ENCODE assay signal across 8 cellular contexts in genomic region chr19:12946092-12946845, GRCh38. TPM values are rescaled to one million over a fixed set of nuclear protein-coding genes. Genes with fewer than 3 reads are reported as not detected.
DNase-seq lines count a peak whose midpoint lies in the region; ATAC-seq lines count a peak whose summit lies in the region.

No MANE protein-coding gene starts in this region.

- H3K9me3 ChIP-seq in ectodermal cell (ENCODE audit: control insufficient read depth, low read length): no peaks in the 10 kb centered on the region

- no peaks in the 10 kb centered on the region for H3K4me1 ChIP-seq in ectodermal cell (ENCODE audit: control insufficient read depth, insufficient read depth, low read length)

- DNase-seq in NCI-H748 (lab: John Stamatoyannopoulos, UW; ENCODE audit: unreplicated experiment): peak; percentile 62
- DNase-seq in NCI-H748 treated with DMSO at 0.1 percent for 48 hours (lab: John Stamatoyannopoulos, UW): no peak
- DNase-seq in NCI-H128 (lab: John Stamatoyannopoulos, UW; ENCODE audit: unreplicated experiment): peak; percentile 18
- DNase-seq in activated CD4-positive, alpha-beta T cell treated with anti-CD3 and anti-CD28 coated beads for 4 hours: peak; percentile 36 to 53
- peak; percentile 47 for DNase-seq in medulla oblongata (ENCODE audit: extremely low spot score)
- peak; percentile 48 for DNase-seq in stimulated activated naive B cell treated with anti-CD40 and anti-IgM and Interleukin-4, amounts not matched to agents 10 μg/mL and 1 μg/mL and 100 μg/mL, for 72 hours

- no peaks in the 10 kb centered on the region for H3K27me3 Mint-ChIP-seq in stimulated activated naive B cell treated with anti-CD40 and anti-IgM and Interleukin-4, amounts not matched to agents 10 μg/mL and 1 μg/mL and 100 μg/mL, for 72 hours

- H3K27ac Mint-ChIP-seq in stimulated activated naive B cell treated with anti-CD40 and anti-IgM and Interleukin-4, amounts not matched to agents 10 μg/mL and 1 μg/mL and 100 μg/mL, for 72 hours: peak overlapping the region; percentile 99

- peaks cover 0 to 1% of the 10 kb centered on the region in 2 donors for H3K9me3 Mint-ChIP-seq in stimulated activated naive B cell treated with anti-CD40 and anti-IgM and Interleukin-4, amounts not matched to agents 10 μg/mL and 1 μg/mL and 100 μg/mL, for 72 hours

- peak overlapping the region; percentile 97 to 98 for H3K4me3 Mint-ChIP-seq in stimulated activated naive B cell treated with anti-CD40 and anti-IgM and Interleukin-4, amounts not matched to agents 10 μg/mL and 1 μg/mL and 100 μg/mL, for 72 hours

- H3K27ac ChIP-seq in ectodermal cell (ENCODE audit: insufficient read depth, low read depth, low read length, poor library complexity, severe bottlenecking): peak overlapping the region; percentile 99

- H3K27me3 ChIP-seq in ectodermal cell (ENCODE audit: control insufficient read depth, insufficient read depth, low read length, poor library complexity, severe bottlenecking): no peaks in the 10 kb centered on the region

- peak overlapping the region; percentile 80 for H3K4me3 ChIP-seq in ectodermal cell (ENCODE audit: insufficient read depth, low read depth, low read length)

- peaks cover 37 to 70% of the 10 kb centered on the region in 2 donors for H3K4me1 Mint-ChIP-seq in stimulated activated naive B cell treated with anti-CD40 and anti-IgM and Interleukin-4, amounts not matched to agents 10 μg/mL and 1 μg/mL and 100 μg/mL, for 72 hours

- H3K36me3 ChIP-seq in ectodermal cell (ENCODE audit: control insufficient read depth, insufficient read depth, low read length): peaks cover 46% of the 10 kb centered on the region

- WGBS in ectodermal cell, 2 experiments: 2% methylated on average over 41 of the region's 41 CpGs

- H3K36me3 Mint-ChIP-seq in stimulated activated naive B cell treated with anti-CD40 and anti-IgM and Interleukin-4, amounts not matched to agents 10 μg/mL and 1 μg/mL and 100 μg/mL, for 72 hours: peaks cover 60 to 73% of the 10 kb centered on the region in 2 donors

- peak; percentile 36 for ATAC-seq in HG02642 (IDR thresholded peaks at IDR 0.05; ENCODE audit: poor library complexity, unreplicated experiment)
- peak; percentile 67 to 73 for ATAC-seq in stimulated activated naive B cell treated with anti-CD40 and anti-IgM and Interleukin-4, amounts not matched to agents 10 μg/mL and 1 μg/mL and 100 μg/mL, for 72 hours (replicated peaks)

RNA-seq across cellular contexts. Expression of gene RAD23A, which starts 0.6 kb away (rescaled TPM):
- 77.6 TPM for polyA plus RNA-seq in ectodermal cell (2013, experiment 1 of 4)
- 62.0 TPM for polyA plus RNA-seq in ectodermal cell (2013, experiment 2 of 4)
- 66.8 TPM for polyA plus RNA-seq in ectodermal cell (2013, experiment 3 of 4)
- 69.1 TPM for polyA plus RNA-seq in ectodermal cell (2013, experiment 4 of 4)

RNA-seq across cellular contexts. Expression of gene CALR, which starts 7.9 kb away (rescaled TPM):
- polyA plus RNA-seq in ectodermal cell (2013, experiment 1 of 4): 779 TPM
- 666 TPM for polyA plus RNA-seq in ectodermal cell (2013, experiment 2 of 4)
- 579 TPM for polyA plus RNA-seq in ectodermal cell (2013, experiment 3 of 4)
- 617 TPM for polyA plus RNA-seq in ectodermal cell (2013, experiment 4 of 4)

RNA-seq across cellular contexts. Expression of gene GADD45GIP1, which starts 10.8 kb away (rescaled TPM):
- polyA plus RNA-seq in ectodermal cell (2013, experiment 1 of 4): 35.6 TPM
- 31.3 TPM for polyA plus RNA-seq in ectodermal cell (2013, experiment 2 of 4)
- 42.9 TPM for polyA plus RNA-seq in ectodermal cell (2013, experiment 3 of 4)
- polyA plus RNA-seq in ectodermal cell (2013, experiment 4 of 4): 42.2 TPM

RNA-seq across cellular contexts. Expression of gene FARSA, which starts 12.8 kb away (rescaled TPM):
- 67.5 TPM for polyA plus RNA-seq in ectodermal cell (2013, experiment 1 of 4)
- polyA plus RNA-seq in ectodermal cell (2013, experiment 2 of 4): 66.0 TPM
- 39.9 TPM for polyA plus RNA-seq in ectodermal cell (2013, experiment 3 of 4)
- polyA plus RNA-seq in ectodermal cell (2013, experiment 4 of 4): 45.2 TPM

RNA-seq across cellular contexts. Expression of gene DAND5, which starts 23.1 kb away (rescaled TPM):
- not detected for polyA plus RNA-seq in ectodermal cell (2013, experiment 1 of 4)
- polyA plus RNA-seq in ectodermal cell (2013, experiment 2 of 4): 0.11 TPM
- polyA plus RNA-seq in ectodermal cell (2013, experiment 3 of 4): not detected
- polyA plus RNA-seq in ectodermal cell (2013, experiment 4 of 4): 0.16 TPM
